ENCODE assay signal across 1 cellular context in genomic region chr20:44203161-44203560, GRCh38.
TF ChIP-seq lines count a peak whose summit lies in the region.

No MANE protein-coding gene starts in this region.

TF ChIP-seq in IMR-90, 13 proteins besides CTCF, POLR2A, EP300 and RAD21:
- TF ChIP-seq CEBPB (IDR thresholded peaks at IDR 0.05; ENCODE audit: low read depth, low read length) (no peak), FOS (IDR thresholded peaks at IDR 0.05; ENCODE audit: low read depth, low read length) (no peak), ELK1 (IDR thresholded peaks at IDR 0.05; ENCODE audit: borderline replicate concordance, low read depth, low read length) (no peak), RCOR1 (IDR thresholded peaks at IDR 0.05; ENCODE audit: insufficient replicate concordance, low read length) (no peak), CHD1 (IDR thresholded peaks at IDR 0.05; ENCODE audit: low read depth, low read length) (no peak), MXI1 (IDR thresholded peaks at IDR 0.05; ENCODE audit: borderline replicate concordance, low read depth, low read length) (no peak), MAZ (IDR thresholded peaks at IDR 0.05; ENCODE audit: borderline replicate concordance, low read depth, low read length) (no peak), RFX5 (IDR thresholded peaks at IDR 0.05; ENCODE audit: low read depth, low read length) (no peak), USF2 (IDR thresholded peaks at IDR 0.05; ENCODE audit: low read depth, low read length) (no peak), SMC3 (IDR thresholded peaks at IDR 0.05; ENCODE audit: low read depth, low read length) (no peak), MAFK (IDR thresholded peaks at IDR 0.05; ENCODE audit: low read depth, low read length) (no peak), BHLHE40 (IDR thresholded peaks at IDR 0.05; ENCODE audit: low read depth, low read length) (no peak)
